In the genomic region with DNA sequence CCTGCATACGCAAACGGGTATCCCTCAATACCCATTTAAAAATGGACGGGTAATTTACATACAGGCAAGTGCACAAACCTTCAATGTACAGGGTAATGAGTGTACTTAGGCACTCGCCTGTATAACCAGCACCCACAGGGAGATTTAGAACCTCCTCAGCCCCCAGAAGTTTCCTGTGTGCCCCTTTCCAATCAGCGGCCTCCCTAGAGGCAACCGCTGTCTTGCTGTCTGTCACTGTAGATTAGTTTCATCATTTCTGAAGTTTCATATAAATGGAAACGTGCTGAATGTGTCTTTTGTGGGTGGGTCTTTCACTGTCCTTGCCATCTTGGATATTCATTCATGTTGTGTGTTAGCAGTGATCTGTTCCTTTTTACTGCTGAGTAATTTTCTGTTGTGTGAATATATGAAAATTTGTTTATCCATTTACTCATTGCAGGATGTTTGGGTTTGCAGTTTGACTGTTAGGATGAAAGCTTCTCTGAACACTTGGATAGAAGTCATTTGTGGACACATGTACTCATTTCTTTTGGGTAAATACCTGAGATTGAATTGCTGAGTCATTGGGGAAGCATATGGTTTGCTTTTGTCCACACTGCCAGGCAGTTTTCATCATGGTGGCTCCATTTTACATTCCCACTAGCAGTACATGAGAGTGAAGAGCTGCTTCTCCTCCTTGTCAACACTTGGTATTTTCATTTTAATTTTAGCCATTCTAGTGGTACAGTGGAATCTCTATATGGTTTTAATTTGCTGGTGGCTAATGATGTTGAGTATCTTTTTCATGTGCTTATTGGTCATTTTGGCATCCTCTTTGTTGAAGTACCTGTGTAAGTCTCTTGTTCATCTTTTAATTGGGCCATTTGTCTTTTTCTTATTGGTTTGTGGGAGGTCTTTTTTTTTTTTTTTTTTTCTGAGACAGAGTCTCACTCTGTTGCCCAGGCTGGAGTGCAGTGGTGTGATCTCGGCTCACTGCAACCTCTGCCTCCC, we compare ENCODE assay signal across 1 cellular context.
TF ChIP-seq lines count a peak whose summit lies in the region.

No MANE protein-coding gene starts in this region.

TF ChIP-seq in GM12878, 131 proteins besides CTCF, POLR2A, EP300 and RAD21 (continued from another document and continues in another):
- TF ChIP-seq, protein P1, sequence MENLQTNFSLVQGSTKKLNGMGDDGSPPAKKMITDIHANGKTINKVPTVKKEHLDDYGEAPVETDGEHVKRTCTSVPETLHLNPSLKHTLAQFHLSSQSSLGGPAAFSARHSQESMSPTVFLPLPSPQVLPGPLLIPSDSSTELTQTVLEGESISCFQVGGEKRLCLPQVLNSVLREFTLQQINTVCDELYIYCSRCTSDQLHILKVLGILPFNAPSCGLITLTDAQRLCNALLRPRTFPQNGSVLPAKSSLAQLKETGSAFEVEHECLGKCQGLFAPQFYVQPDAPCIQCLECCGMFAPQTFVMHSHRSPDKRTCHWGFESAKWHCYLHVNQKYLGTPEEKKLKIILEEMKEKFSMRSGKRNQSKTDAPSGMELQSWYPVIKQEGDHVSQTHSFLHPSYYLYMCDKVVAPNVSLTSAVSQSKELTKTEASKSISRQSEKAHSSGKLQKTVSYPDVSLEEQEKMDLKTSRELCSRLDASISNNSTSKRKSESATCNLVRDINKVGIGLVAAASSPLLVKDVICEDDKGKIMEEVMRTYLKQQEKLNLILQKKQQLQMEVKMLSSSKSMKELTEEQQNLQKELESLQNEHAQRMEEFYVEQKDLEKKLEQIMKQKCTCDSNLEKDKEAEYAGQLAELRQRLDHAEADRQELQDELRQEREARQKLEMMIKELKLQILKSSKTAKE (IDR thresholded peaks at IDR 0.05; ENCODE audit: low read depth, poor library complexity, severe bottlenecking) = peak; percentile 53
- TF ChIP-seq SUZ12 (IDR thresholded peaks at IDR 0.05; ENCODE audit: unreplicated experiment) (no peak), STAT1 (conservative IDR thresholded peaks at IDR 0.05) (no peak), BRCA1 (IDR thresholded peaks at IDR 0.05; ENCODE audit: low read depth, low read length) (no peak), NKRF (conservative IDR thresholded peaks at IDR 0.05) (no peak), NR2C1 (IDR thresholded peaks at IDR 0.05) (no peak), SMAD1 (IDR thresholded peaks at IDR 0.05; ENCODE audit: low read depth, partially characterized antibody) (no peak), MTA2 (IDR thresholded peaks at IDR 0.05; ENCODE audit: low read depth) (no peak), ZNF687 (IDR thresholded peaks at IDR 0.05) (no peak), ZBTB4 (CRISPR knock-in tag; IDR thresholded peaks at IDR 0.05) (no peak), NFYA (IDR thresholded peaks at IDR 0.05; ENCODE audit: borderline replicate concordance, low read depth, low read length) (no peak), SRF (IDR thresholded peaks at IDR 0.05; ENCODE audit: low read depth in 2 of 2, low read length in 2 of 2) (0 out of 4 replicates have a peak, but pooled peaks of 1 of the 2 experiments have one; percentile 42), STAT3 (IDR thresholded peaks at IDR 0.05; ENCODE audit: low read depth, low read length) (no peak), SREBF2 (IDR thresholded peaks at IDR 0.05; ENCODE audit: low read length) (no peak), POLR2AphosphoS2 (IDR thresholded peaks at IDR 0.05; ENCODE audit: low read depth, low read length) (no peak), BCL3 (IDR thresholded peaks at IDR 0.05; ENCODE audit: borderline replicate concordance, insufficient read depth, low read depth, low read length, poor library complexity, severe bottlenecking) (no peak), ZNF217 (IDR thresholded peaks at IDR 0.05) (peak; percentile 67; the same call in 1 of the 2 replicates), SIN3A (IDR thresholded peaks at IDR 0.05; ENCODE audit: low read depth, low read length) (no peak), SMC3 (IDR thresholded peaks at IDR 0.05; ENCODE audit: borderline replicate concordance, low read length) (no peak), SUPT20H (IDR thresholded peaks at IDR 0.05; ENCODE audit: borderline replicate concordance, control insufficient read depth, low read depth, low read length) (no peak), USF1 (IDR thresholded peaks at IDR 0.05; ENCODE audit: borderline replicate concordance, extremely low read length, insufficient read depth, low read depth, low read length) (no peak), KDM1A (IDR thresholded peaks at IDR 0.05; ENCODE audit: borderline replicate concordance) (no peak), GABPA (IDR thresholded peaks at IDR 0.05; ENCODE audit: low read depth) (no peak)
- TF ChIP-seq, protein P2, sequence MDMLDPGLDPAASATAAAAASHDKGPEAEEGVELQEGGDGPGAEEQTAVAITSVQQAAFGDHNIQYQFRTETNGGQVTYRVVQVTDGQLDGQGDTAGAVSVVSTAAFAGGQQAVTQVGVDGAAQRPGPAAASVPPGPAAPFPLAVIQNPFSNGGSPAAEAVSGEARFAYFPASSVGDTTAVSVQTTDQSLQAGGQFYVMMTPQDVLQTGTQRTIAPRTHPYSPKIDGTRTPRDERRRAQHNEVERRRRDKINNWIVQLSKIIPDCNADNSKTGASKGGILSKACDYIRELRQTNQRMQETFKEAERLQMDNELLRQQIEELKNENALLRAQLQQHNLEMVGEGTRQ (IDR thresholded peaks at IDR 0.05; ENCODE audit: borderline replicate concordance, low read depth, low read length) = no peak
- TF ChIP-seq, protein P3, sequence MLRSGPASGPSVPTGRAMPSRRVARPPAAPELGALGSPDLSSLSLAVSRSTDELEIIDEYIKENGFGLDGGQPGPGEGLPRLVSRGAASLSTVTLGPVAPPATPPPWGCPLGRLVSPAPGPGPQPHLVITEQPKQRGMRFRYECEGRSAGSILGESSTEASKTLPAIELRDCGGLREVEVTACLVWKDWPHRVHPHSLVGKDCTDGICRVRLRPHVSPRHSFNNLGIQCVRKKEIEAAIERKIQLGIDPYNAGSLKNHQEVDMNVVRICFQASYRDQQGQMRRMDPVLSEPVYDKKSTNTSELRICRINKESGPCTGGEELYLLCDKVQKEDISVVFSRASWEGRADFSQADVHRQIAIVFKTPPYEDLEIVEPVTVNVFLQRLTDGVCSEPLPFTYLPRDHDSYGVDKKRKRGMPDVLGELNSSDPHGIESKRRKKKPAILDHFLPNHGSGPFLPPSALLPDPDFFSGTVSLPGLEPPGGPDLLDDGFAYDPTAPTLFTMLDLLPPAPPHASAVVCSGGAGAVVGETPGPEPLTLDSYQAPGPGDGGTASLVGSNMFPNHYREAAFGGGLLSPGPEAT (IDR thresholded peaks at IDR 0.05; ENCODE audit: low read depth) = no peak
- TF ChIP-seq, protein P4, sequence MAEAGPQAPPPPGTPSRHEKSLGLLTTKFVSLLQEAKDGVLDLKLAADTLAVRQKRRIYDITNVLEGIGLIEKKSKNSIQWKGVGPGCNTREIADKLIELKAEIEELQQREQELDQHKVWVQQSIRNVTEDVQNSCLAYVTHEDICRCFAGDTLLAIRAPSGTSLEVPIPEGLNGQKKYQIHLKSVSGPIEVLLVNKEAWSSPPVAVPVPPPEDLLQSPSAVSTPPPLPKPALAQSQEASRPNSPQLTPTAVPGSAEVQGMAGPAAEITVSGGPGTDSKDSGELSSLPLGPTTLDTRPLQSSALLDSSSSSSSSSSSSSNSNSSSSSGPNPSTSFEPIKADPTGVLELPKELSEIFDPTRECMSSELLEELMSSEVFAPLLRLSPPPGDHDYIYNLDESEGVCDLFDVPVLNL (IDR thresholded peaks at IDR 0.05; ENCODE audit: low read depth, low read length) = no peak
- TF ChIP-seq, protein P5, sequence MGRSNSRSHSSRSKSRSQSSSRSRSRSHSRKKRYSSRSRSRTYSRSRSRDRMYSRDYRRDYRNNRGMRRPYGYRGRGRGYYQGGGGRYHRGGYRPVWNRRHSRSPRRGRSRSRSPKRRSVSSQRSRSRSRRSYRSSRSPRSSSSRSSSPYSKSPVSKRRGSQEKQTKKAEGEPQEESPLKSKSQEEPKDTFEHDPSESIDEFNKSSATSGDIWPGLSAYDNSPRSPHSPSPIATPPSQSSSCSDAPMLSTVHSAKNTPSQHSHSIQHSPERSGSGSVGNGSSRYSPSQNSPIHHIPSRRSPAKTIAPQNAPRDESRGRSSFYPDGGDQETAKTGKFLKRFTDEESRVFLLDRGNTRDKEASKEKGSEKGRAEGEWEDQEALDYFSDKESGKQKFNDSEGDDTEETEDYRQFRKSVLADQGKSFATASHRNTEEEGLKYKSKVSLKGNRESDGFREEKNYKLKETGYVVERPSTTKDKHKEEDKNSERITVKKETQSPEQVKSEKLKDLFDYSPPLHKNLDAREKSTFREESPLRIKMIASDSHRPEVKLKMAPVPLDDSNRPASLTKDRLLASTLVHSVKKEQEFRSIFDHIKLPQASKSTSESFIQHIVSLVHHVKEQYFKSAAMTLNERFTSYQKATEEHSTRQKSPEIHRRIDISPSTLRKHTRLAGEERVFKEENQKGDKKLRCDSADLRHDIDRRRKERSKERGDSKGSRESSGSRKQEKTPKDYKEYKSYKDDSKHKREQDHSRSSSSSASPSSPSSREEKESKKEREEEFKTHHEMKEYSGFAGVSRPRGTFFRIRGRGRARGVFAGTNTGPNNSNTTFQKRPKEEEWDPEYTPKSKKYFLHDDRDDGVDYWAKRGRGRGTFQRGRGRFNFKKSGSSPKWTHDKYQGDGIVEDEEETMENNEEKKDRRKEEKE (IDR thresholded peaks at IDR 0.05) = no peak
